Comparison of ENCODE assay signal across 1 cellular context in the genomic region with DNA sequence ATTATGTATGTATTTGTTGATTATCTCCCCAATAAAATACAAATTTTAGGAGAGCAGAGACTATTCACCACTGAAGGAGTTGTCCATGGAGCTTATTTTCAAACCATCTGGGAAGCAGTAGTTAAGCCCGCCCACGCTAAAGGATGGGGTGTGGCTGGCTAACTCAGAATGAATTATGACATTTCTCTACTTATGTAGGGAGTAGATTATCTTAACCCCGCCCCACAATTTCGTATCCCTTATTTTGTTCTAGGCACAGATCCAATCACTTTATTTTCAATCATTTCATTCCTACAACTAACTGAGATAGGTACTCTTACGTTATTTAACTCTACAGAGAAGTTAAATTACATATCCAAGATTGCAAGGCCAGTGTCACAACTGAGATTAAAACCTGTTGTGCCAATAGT.
TF ChIP-seq lines count a peak whose summit lies in the region.

No MANE protein-coding gene starts in this region.

TF ChIP-seq in K562, 482 proteins besides CTCF, POLR2A, EP300 and RAD21 (continued from another document and continues in another):
- no peak for TF ChIP-seq ZNF143 (CRISPR knock-in tag; IDR thresholded peaks at IDR 0.05)
- TF ChIP-seq ZSCAN29 (IDR thresholded peaks at IDR 0.05): no peak
- no peak for TF ChIP-seq RB1 (IDR thresholded peaks at IDR 0.05; ENCODE audit: low read depth)
- no peak for TF ChIP-seq SMC3 (conservative IDR thresholded peaks at IDR 0.05; ENCODE audit: insufficient read depth, low read depth, low read length)
- TF ChIP-seq, protein P1, sequence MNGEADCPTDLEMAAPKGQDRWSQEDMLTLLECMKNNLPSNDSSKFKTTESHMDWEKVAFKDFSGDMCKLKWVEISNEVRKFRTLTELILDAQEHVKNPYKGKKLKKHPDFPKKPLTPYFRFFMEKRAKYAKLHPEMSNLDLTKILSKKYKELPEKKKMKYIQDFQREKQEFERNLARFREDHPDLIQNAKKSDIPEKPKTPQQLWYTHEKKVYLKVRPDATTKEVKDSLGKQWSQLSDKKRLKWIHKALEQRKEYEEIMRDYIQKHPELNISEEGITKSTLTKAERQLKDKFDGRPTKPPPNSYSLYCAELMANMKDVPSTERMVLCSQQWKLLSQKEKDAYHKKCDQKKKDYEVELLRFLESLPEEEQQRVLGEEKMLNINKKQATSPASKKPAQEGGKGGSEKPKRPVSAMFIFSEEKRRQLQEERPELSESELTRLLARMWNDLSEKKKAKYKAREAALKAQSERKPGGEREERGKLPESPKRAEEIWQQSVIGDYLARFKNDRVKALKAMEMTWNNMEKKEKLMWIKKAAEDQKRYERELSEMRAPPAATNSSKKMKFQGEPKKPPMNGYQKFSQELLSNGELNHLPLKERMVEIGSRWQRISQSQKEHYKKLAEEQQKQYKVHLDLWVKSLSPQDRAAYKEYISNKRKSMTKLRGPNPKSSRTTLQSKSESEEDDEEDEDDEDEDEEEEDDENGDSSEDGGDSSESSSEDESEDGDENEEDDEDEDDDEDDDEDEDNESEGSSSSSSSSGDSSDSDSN (IDR thresholded peaks at IDR 0.05; ENCODE audit: borderline replicate concordance in 1 of 2, low read depth in 2 of 2, low read length in 2 of 2): no peak
- no peak for TF ChIP-seq U2AF1 (optimal IDR thresholded peaks at IDR 0.05; ENCODE audit: low read depth, low read length)
- TF ChIP-seq NR2C2 (CRISPR knock-in tag; IDR thresholded peaks at IDR 0.05): no peak
- TF ChIP-seq NR2C2 (tag; IDR thresholded peaks at IDR 0.05): no peak
- no peak; the same call in 1 of the 2 replicates for TF ChIP-seq SOX6 (IDR thresholded peaks at IDR 0.05)
- no peak for TF ChIP-seq ZNF165 (CRISPR knock-in tag; IDR thresholded peaks at IDR 0.05; ENCODE audit: borderline replicate concordance)
- no peak for TF ChIP-seq SRF (CRISPR knock-in tag; IDR thresholded peaks at IDR 0.05)
- no peak for TF ChIP-seq TCF7L2 (IDR thresholded peaks at IDR 0.05; ENCODE audit: low read depth, low read length)
- no peak for TF ChIP-seq THRB (CRISPR knock-in tag; conservative IDR thresholded peaks at IDR 0.05)
- no peak for TF ChIP-seq CSDE1 (IDR thresholded peaks at IDR 0.05)
- no peak for TF ChIP-seq DACH1 (IDR thresholded peaks at IDR 0.05; ENCODE audit: partially characterized antibody)
- peak in 1 of 2 experiments; percentile 78; a peak in 1 of 4 replicates for TF ChIP-seq ZMIZ1 (IDR thresholded peaks at IDR 0.05; ENCODE audit: low read depth in 2 of 2, low read length in 2 of 2)
- no peak for TF ChIP-seq ZNF696 (CRISPR knock-in tag; conservative IDR thresholded peaks at IDR 0.05)
- TF ChIP-seq SAFB2 (IDR thresholded peaks at IDR 0.05; ENCODE audit: borderline replicate concordance, low read depth, low read length, severe bottlenecking): no peak
- TF ChIP-seq TAL1 (IDR thresholded peaks at IDR 0.05): peak; percentile 72
- no peak for TF ChIP-seq MEF2A (IDR thresholded peaks at IDR 0.05; ENCODE audit: control insufficient read depth, low read depth, low read length)
- no peak for TF ChIP-seq DDX20 (tag; IDR thresholded peaks at IDR 0.05; ENCODE audit: low read depth)
- TF ChIP-seq, protein P2, sequence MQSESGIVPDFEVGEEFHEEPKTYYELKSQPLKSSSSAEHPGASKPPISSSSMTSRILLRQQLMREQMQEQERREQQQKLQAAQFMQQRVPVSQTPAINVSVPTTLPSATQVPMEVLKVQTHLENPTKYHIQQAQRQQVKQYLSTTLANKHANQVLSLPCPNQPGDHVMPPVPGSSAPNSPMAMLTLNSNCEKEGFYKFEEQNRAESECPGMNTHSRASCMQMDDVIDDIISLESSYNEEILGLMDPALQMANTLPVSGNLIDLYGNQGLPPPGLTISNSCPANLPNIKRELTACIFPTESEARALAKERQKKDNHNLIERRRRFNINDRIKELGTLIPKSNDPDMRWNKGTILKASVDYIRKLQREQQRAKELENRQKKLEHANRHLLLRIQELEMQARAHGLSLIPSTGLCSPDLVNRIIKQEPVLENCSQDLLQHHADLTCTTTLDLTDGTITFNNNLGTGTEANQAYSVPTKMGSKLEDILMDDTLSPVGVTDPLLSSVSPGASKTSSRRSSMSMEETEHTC (IDR thresholded peaks at IDR 0.05): no peak
- no peak for TF ChIP-seq MGA (IDR thresholded peaks at IDR 0.05)
- TF ChIP-seq, protein P3, sequence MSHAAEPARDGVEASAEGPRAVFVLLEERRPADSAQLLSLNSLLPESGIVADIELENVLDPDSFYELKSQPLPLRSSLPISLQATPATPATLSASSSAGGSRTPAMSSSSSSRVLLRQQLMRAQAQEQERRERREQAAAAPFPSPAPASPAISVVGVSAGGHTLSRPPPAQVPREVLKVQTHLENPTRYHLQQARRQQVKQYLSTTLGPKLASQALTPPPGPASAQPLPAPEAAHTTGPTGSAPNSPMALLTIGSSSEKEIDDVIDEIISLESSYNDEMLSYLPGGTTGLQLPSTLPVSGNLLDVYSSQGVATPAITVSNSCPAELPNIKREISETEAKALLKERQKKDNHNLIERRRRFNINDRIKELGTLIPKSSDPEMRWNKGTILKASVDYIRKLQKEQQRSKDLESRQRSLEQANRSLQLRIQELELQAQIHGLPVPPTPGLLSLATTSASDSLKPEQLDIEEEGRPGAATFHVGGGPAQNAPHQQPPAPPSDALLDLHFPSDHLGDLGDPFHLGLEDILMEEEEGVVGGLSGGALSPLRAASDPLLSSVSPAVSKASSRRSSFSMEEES (CRISPR knock-in tag; IDR thresholded peaks at IDR 0.05): no peak
- no peak for TF ChIP-seq KAT2B (IDR thresholded peaks at IDR 0.05; ENCODE audit: low read depth, low read length)
- TF ChIP-seq ZNF146 (CRISPR knock-in tag; IDR thresholded peaks at IDR 0.05; ENCODE audit: unreplicated experiment): no peak
- no peak for TF ChIP-seq BRCA1 (IDR thresholded peaks at IDR 0.05)
- TF ChIP-seq BRCA1 (CRISPR knock-in tag; IDR thresholded peaks at IDR 0.05): no peak
- TF ChIP-seq SMARCE1 (IDR thresholded peaks at IDR 0.05): 0 out of 2 replicates have a peak, but pooled peaks have one; percentile 36
- no peak for TF ChIP-seq KAT8 (IDR thresholded peaks at IDR 0.05; ENCODE audit: low read depth)
- peak in 1 of 2 experiments; percentile 47; a peak in 1 of 4 replicates for TF ChIP-seq FOXK2 (conservative IDR thresholded peaks at IDR 0.05 in 1 of 2, IDR thresholded peaks at IDR 0.05 in 1 of 2; ENCODE audit: low read depth in 2 of 2)
- TF ChIP-seq, protein P4, sequence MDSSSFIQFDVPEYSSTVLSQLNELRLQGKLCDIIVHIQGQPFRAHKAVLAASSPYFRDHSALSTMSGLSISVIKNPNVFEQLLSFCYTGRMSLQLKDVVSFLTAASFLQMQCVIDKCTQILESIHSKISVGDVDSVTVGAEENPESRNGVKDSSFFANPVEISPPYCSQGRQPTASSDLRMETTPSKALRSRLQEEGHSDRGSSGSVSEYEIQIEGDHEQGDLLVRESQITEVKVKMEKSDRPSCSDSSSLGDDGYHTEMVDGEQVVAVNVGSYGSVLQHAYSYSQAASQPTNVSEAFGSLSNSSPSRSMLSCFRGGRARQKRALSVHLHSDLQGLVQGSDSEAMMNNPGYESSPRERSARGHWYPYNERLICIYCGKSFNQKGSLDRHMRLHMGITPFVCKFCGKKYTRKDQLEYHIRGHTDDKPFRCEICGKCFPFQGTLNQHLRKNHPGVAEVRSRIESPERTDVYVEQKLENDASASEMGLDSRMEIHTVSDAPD (CRISPR knock-in tag; IDR thresholded peaks at IDR 0.05): no peak
- TF ChIP-seq FOXK1 (CRISPR knock-in tag; IDR thresholded peaks at IDR 0.05; ENCODE audit: borderline replicate concordance): no peak
- no peak for TF ChIP-seq MTF1 (CRISPR knock-in tag; IDR thresholded peaks at IDR 0.05; ENCODE audit: borderline replicate concordance)
